ENCODE assay signal across 10 cellular contexts in genomic region chr10:22476601-22477364, GRCh38.
DNase-seq lines count a peak whose midpoint lies in the region; ATAC-seq, FAIRE-seq and TF ChIP-seq lines count a peak whose summit lies in the region.
"Had no signal": no experiment of that assay in that cellular context is flagged by ENCODE, and none has a peak within 500 bp of the region (broad histone marks: within the 10 kb centered on the region; RNA-seq: fewer than 3 reads in every experiment).

No MANE protein-coding gene starts in this region.

- no peaks in the 10 kb centered on the region for H3K9me3 ChIP-seq in CD4-positive, CD25-positive, alpha-beta regulatory T cell (ENCODE audit: control insufficient read depth in 2 of 2, low read length in 2 of 2)
- no peaks in the 10 kb centered on the region for H3K9me3 ChIP-seq in endothelial cell of umbilical vein (replicated peaks; ENCODE audit: control insufficient read depth, insufficient read depth, low read length)
- no peaks in the 10 kb centered on the region for H3K9me3 ChIP-seq in osteoblast (ENCODE audit: low read depth, low read length)
- H3K9me3 ChIP-seq in BE2C = no peaks in the 10 kb centered on the region

- H3K36me3 Mint-ChIP-seq in CD4-positive, CD25-positive, alpha-beta regulatory T cell = no peaks in the 10 kb centered on the region
- peaks cover 4% of the 10 kb centered on the region for H3K36me3 Mint-ChIP-seq in IgD-negative memory B cell

- BruUV-seq in endothelial cell of umbilical vein (replicated peaks; lab: Mats Ljungman, UMichigan) = no TSS peak

- no peak for TF ChIP-seq POLR2A in endothelial cell of umbilical vein (IDR thresholded peaks at IDR 0.05; ENCODE audit: low read depth, low read length)

- ATAC-seq in CD4-positive, CD25-positive, alpha-beta regulatory T cell (ENCODE audit: low read depth in 2 of 2) = no peak
- no peak for ATAC-seq in GM18517 (IDR thresholded peaks at IDR 0.05; ENCODE audit: unreplicated experiment)
- ATAC-seq in esophagus mucosa = no peak

- CTCF ChIA-PET in endothelial cell of umbilical vein (lab: Charles Lee) = no interaction called here

- intact Hi-C loops in endothelial cell of umbilical vein (cut with micrococcal nuclease) = loop anchor here (2.0 to 5.0 kb wide), 2 partner anchors 40 to 46 kb away; no protein-coding TSS in a partner anchor

- no peak overlapping the region for H3K9ac ChIP-seq in endothelial cell of umbilical vein (replicated peaks; ENCODE audit: extremely low read depth, insufficient read depth, low read length)

- no peaks in the 10 kb centered on the region for H3K9me1 ChIP-seq in endothelial cell of umbilical vein (replicated peaks; ENCODE audit: control insufficient read depth, extremely low read depth, insufficient read depth, low read length)

- H3K9me3 Mint-ChIP-seq in CD4-positive, CD25-positive, alpha-beta regulatory T cell = no peaks in the 10 kb centered on the region
- peaks cover 0 to 2% (median 0%) of the 10 kb centered on the region in 3 donors for H3K9me3 Mint-ChIP-seq in IgD-negative memory B cell

- H3K4me1 ChIP-seq in CD4-positive, CD25-positive, alpha-beta regulatory T cell (ENCODE audit: control insufficient read depth, insufficient read depth, low read length, poor library complexity, severe bottlenecking) = peaks cover 16% of the 10 kb centered on the region
- H3K4me1 ChIP-seq in endothelial cell of umbilical vein (ENCODE audit: control insufficient read depth, extremely low read depth, insufficient read depth, low read length) (peaks cover 8% of the 10 kb centered on the region), osteoblast (ENCODE audit: insufficient read depth, low read length) (peaks cover 9% of the 10 kb centered on the region), BE2C (peaks cover 7% of the 10 kb centered on the region; the same call in 1 of the 2 replicates)

- H3K4me3 Mint-ChIP-seq in CD4-positive, CD25-positive, alpha-beta regulatory T cell = peak overlapping the region in 3 of 4 donors; percentile 48 to 68 (median 63)
- H3K4me3 Mint-ChIP-seq in IgD-negative memory B cell = peak overlapping the region; percentile 60 to 85 (median 74)

- H3K4me3 ChIP-seq in CD4-positive, CD25-positive, alpha-beta regulatory T cell (ENCODE audit: low read depth, low read length) = no peak overlapping the region
- H3K4me3 ChIP-seq in endothelial cell of umbilical vein (replicated peaks in 1 of 3; ENCODE audit: insufficient read depth in 1 of 3, low read depth in 1 of 3, low read length in 3 of 3) = peak overlapping the region in 1 of 3 experiments; percentile 31
- peak overlapping the region; percentile 65 for H3K4me3 ChIP-seq in osteoblast (ENCODE audit: insufficient read depth, low read length)
- H3K4me3 ChIP-seq in BE2C (ENCODE audit: low read depth, low read length) = no peak overlapping the region

- H3K4me1 Mint-ChIP-seq in CD4-positive, CD25-positive, alpha-beta regulatory T cell = peaks cover 4 to 13% (median 6%) of the 10 kb centered on the region in 4 donors
- peaks cover 7 to 25% (median 8%) of the 10 kb centered on the region in 3 donors for H3K4me1 Mint-ChIP-seq in IgD-negative memory B cell

- peaks cover 80% of the 10 kb centered on the region for H3K27me3 Mint-ChIP-seq in CD4-positive, CD25-positive, alpha-beta regulatory T cell
- H3K27me3 Mint-ChIP-seq in IgD-negative memory B cell = peaks cover 40% of the 10 kb centered on the region

- H3K4me2 ChIP-seq in endothelial cell of umbilical vein (ENCODE audit: insufficient read depth, low read length) (peak overlapping the region; percentile 13), osteoblast (ENCODE audit: insufficient read depth, low read length) (peak overlapping the region; percentile 74)

- no peak overlapping the region for H3K27ac ChIP-seq in CD4-positive, CD25-positive, alpha-beta regulatory T cell (ENCODE audit: insufficient read depth, low read length, poor library complexity, severe bottlenecking)
- H3K27ac ChIP-seq in endothelial cell of umbilical vein (ENCODE audit: insufficient read depth, low read depth, low read length) (no peak overlapping the region), osteoblast (ENCODE audit: low read depth, low read length) (no peak overlapping the region)

- no peaks in the 10 kb centered on the region for H3K36me3 ChIP-seq in CD4-positive, CD25-positive, alpha-beta regulatory T cell (ENCODE audit: control insufficient read depth, insufficient read depth, low read length)
- H3K36me3 ChIP-seq in endothelial cell of umbilical vein (ENCODE audit: control insufficient read depth in 2 of 2, extremely low read depth in 1 of 2, insufficient read depth in 2 of 2, low read length in 2 of 2) (no peaks in the 10 kb centered on the region), osteoblast (ENCODE audit: insufficient read depth, low read length) (no peaks in the 10 kb centered on the region), BE2C (no peaks in the 10 kb centered on the region)

- DNase-seq in CD4-positive, CD25-positive, alpha-beta regulatory T cell = no peak
- DNase-seq in endothelial cell of umbilical vein (ENCODE audit: low read depth, low spot score) = no peak
- DNase-seq in osteoblast (ENCODE audit: insufficient read length, low spot score, missing footprints) = no peak
- DNase-seq in BE2C = no peak
- DNase-seq in stimulated activated CD4-positive, alpha-beta T cell treated with anti-CD3 and anti-CD28 coated beads, Interleukin-2, amount 100 ng/mL, for 48 hours = no peak
- DNase-seq: MV-4-11 had no signal

- no peaks in the 10 kb centered on the region for H4K20me1 ChIP-seq in endothelial cell of umbilical vein (replicated peaks; ENCODE audit: control insufficient read depth, extremely low read depth, insufficient read depth, low read length)
- no peaks in the 10 kb centered on the region for H4K20me1 ChIP-seq in osteoblast (ENCODE audit: insufficient read depth, low read length)

- H2AFZ ChIP-seq in endothelial cell of umbilical vein (ENCODE audit: low read depth, low read length) = no peak overlapping the region
- no peak overlapping the region for H2AFZ ChIP-seq in osteoblast (ENCODE audit: low read length)

- dilution Hi-C loops in endothelial cell of umbilical vein (cut with MboI; ENCODE audit: extremely low pct_ligation_motif_present, low sequenced_read_pairs) = no loop called here

- no peak for FAIRE-seq in endothelial cell of umbilical vein (lab: Jason Lieb, UNC)
- FAIRE-seq: G401.6 had no signal

- POLR2A ChIA-PET in endothelial cell of umbilical vein (lab: Charles Lee) = no interaction called here

- peak overlapping the region in 1 of 3 donors; percentile 46 for H3K27ac Mint-ChIP-seq in CD4-positive, CD25-positive, alpha-beta regulatory T cell
- peak overlapping the region in 2 of 3 donors; percentile 23 to 33 for H3K27ac Mint-ChIP-seq in IgD-negative memory B cell

- H3K79me2 ChIP-seq in endothelial cell of umbilical vein (ENCODE audit: control insufficient read depth, insufficient read depth, low read length) (no peaks in the 10 kb centered on the region), osteoblast (ENCODE audit: insufficient read depth, low read length) (no peaks in the 10 kb centered on the region)

- no peak for TF ChIP-seq CTCF in endothelial cell of umbilical vein (IDR thresholded peaks at IDR 0.05; ENCODE audit: extremely low read depth in 1 of 2, insufficient read depth in 1 of 2, low read depth in 1 of 2, low read length in 2 of 2)
- no peak for TF ChIP-seq CTCF in osteoblast (IDR thresholded peaks at IDR 0.05; ENCODE audit: extremely low read depth, low read depth, low read length)
- TF ChIP-seq CTCF in BE2C (IDR thresholded peaks at IDR 0.05; ENCODE audit: low read depth, low read length) = no peak

- peaks cover 37% of the 10 kb centered on the region for H3K27me3 ChIP-seq in CD4-positive, CD25-positive, alpha-beta regulatory T cell (ENCODE audit: control insufficient read depth, insufficient read depth, low read length)
- H3K27me3 ChIP-seq in endothelial cell of umbilical vein (ENCODE audit: control insufficient read depth in 2 of 2, insufficient read depth in 2 of 2, low read length in 2 of 2) (peaks cover 68 to 84% of the 10 kb centered on the region in 2 experiments), osteoblast (ENCODE audit: insufficient read depth, low read length) (peaks cover 28% of the 10 kb centered on the region), BE2C (no peaks in the 10 kb centered on the region)

TF ChIP-seq in endothelial cell of umbilical vein, 7 proteins besides CTCF, POLR2A, EP300 and RAD21:
- TF ChIP-seq POLR2AphosphoS5 (IDR thresholded peaks at IDR 0.05; ENCODE audit: insufficient read depth, low read depth, low read length) (no peak), MYC (IDR thresholded peaks at IDR 0.05; ENCODE audit: low read depth, low read length) (no peak), JUN (IDR thresholded peaks at IDR 0.05; ENCODE audit: borderline replicate concordance, insufficient read depth, insufficient read length, low read depth) (no peak), EZH2 (IDR thresholded peaks at IDR 0.05; ENCODE audit: borderline replicate concordance, low read depth, low read length, severe bottlenecking) (peak; percentile 72), MAX (IDR thresholded peaks at IDR 0.05; ENCODE audit: insufficient read depth, insufficient read length) (no peak)
